In genomic region chr12:66131067-66131688, GRCh38 we compare ENCODE assay signal across 8 cellular contexts. TPM values are rescaled to one million over a fixed set of nuclear protein-coding genes. Genes with fewer than 3 reads are reported as not detected.
DNase-seq lines count a peak whose midpoint lies in the region; ATAC-seq and TF ChIP-seq lines count a peak whose summit lies in the region.

No MANE protein-coding gene starts in this region.

- peaks cover 47% of the 10 kb centered on the region for H3K36me3 Mint-ChIP-seq in stimulated activated naive CD8-positive, alpha-beta T cell treated with anti-CD3 and anti-CD28 coated beads, Interleukin-15, Interleukin-2, amounts not matched to agents 100 ng/mL and 50 ng/mL, for 24 hours (ENCODE audit: low read depth)

- ATAC-seq in GM21529 (IDR thresholded peaks at IDR 0.05; ENCODE audit: unreplicated experiment) = peak; percentile 2

- H3K27ac Mint-ChIP-seq in stimulated activated naive CD8-positive, alpha-beta T cell treated with anti-CD3 and anti-CD28 coated beads, Interleukin-15, Interleukin-2, amounts not matched to agents 100 ng/mL and 50 ng/mL, for 24 hours = peak overlapping the region; percentile 75

- no peaks in the 10 kb centered on the region for H3K27me3 ChIP-seq in AG04450 (ENCODE audit: control insufficient read depth, insufficient read depth, low read length)

- peak overlapping the region; percentile 93 for H3K4me3 Mint-ChIP-seq in stimulated activated naive CD8-positive, alpha-beta T cell treated with anti-CD3 and anti-CD28 coated beads, Interleukin-15, Interleukin-2, amounts not matched to agents 100 ng/mL and 50 ng/mL, for 24 hours

- TF ChIP-seq CTCF in AG04450 (IDR thresholded peaks at IDR 0.05; ENCODE audit: low read depth, low read length) (no peak), WI38 (IDR thresholded peaks at IDR 0.05; ENCODE audit: low read depth, low read length) (no peak)

- POLR2A ChIA-PET in AG04450 (lab: Yijun Ruan, JAX) = interaction anchor here (0.6 to 1.2 kb wide), 4 partner anchors 28 to 338 kb away, joined by 3 to 14 read pairs (median 6); partner anchors contain the start of gene TMBIM4

- no peaks in the 10 kb centered on the region for H3K9me3 Mint-ChIP-seq in stimulated activated naive CD8-positive, alpha-beta T cell treated with anti-CD3 and anti-CD28 coated beads, Interleukin-15, Interleukin-2, amounts not matched to agents 100 ng/mL and 50 ng/mL, for 24 hours

- H3K9me3 ChIP-seq in AG04450 (ENCODE audit: control insufficient read depth, insufficient read depth, low read length) = no peaks in the 10 kb centered on the region

- no peak overlapping the region for H3K27ac ChIP-seq in AG04450 (ENCODE audit: low read depth, low read length)

- H3K4me1 Mint-ChIP-seq in stimulated activated naive CD8-positive, alpha-beta T cell treated with anti-CD3 and anti-CD28 coated beads, Interleukin-15, Interleukin-2, amounts not matched to agents 100 ng/mL and 50 ng/mL, for 24 hours (ENCODE audit: low read depth) = peaks cover 56% of the 10 kb centered on the region

- no peaks in the 10 kb centered on the region for H3K27me3 Mint-ChIP-seq in stimulated activated naive CD8-positive, alpha-beta T cell treated with anti-CD3 and anti-CD28 coated beads, Interleukin-15, Interleukin-2, amounts not matched to agents 100 ng/mL and 50 ng/mL, for 24 hours

- CTCF ChIA-PET in AG04450 (lab: Charles Lee) = interaction anchor here (0.6 to 1.8 kb wide), 6 partner anchors 9 to 831 kb away, joined by 3 to 8 read pairs (median 4); no protein-coding TSS in a partner anchor

- DNase-seq in AG04450 (ENCODE audit: low read depth, low spot score) = no peak
- no peak for DNase-seq in NCI-H2196 (lab: John Stamatoyannopoulos, UW; ENCODE audit: unreplicated experiment)
- no peak for DNase-seq in NCI-H146 treated with DMSO at 0.1 percent for 48 hours (lab: John Stamatoyannopoulos, UW; ENCODE audit: unreplicated experiment)
- no peak for DNase-seq in NCI-H226

- H3K4me3 ChIP-seq in AG04450 (ENCODE audit: low read depth, low read length) (peak overlapping the region; percentile 100), WI38 (ENCODE audit: low read depth, low read length) (peak overlapping the region; percentile 85), iPS-11a (ENCODE audit: low read depth, low read length) (peak overlapping the region; percentile 80)

RNA-seq across cellular contexts. Expression of gene LLPH, which starts 0.6 kb away (rescaled TPM):
- 18.6 and 25.7 TPM in 2 replicates for polyA plus RNA-seq in AG04450 (2011; rRNA removed)
- 3.3 and 3.4 TPM in 2 replicates for polyA minus RNA-seq in AG04450 (2011; rRNA and poly(A)+ RNA removed)

RNA-seq across cellular contexts. Expression of gene TMBIM4, which starts 38.6 kb away (rescaled TPM):
- polyA plus RNA-seq in AG04450 (2011; rRNA removed) = 102 and 140 TPM in 2 replicates
- polyA minus RNA-seq in AG04450 (2011; rRNA and poly(A)+ RNA removed) = 27.1 and 29.2 TPM in 2 replicates

RNA-seq across cellular contexts. Expression of gene IRAK3, which starts 57.8 kb away (rescaled TPM):
- 2.9 and 3.4 TPM in 2 replicates for polyA plus RNA-seq in AG04450 (2011; rRNA removed)
- 2.5 and 4.2 TPM in 2 replicates for polyA minus RNA-seq in AG04450 (2011; rRNA and poly(A)+ RNA removed)
